ENCODE assay signal across 23 cellular contexts in the genomic region with DNA sequence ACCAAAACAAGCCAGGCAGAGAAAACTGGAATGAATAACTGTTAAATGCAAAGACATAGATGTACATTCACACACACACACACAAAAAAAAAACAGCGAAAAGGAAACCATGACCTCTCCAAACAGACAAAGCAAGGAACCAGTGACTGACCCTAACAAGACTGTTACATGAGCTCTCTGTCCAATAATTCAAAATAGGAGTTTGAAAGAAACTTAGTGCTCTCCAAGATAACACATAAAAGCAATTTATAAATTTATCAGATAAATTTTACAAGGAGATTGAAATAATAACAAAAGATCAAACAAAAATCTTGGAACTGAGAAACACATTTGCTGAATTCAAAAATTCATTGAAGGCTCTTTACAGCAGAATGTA.
"Had no signal": no experiment of that assay in that cellular context is flagged by ENCODE, and none has a peak within 500 bp of the region (broad histone marks: within the 10 kb centered on the region; RNA-seq: fewer than 3 reads in every experiment).

No MANE protein-coding gene starts in this region.

- H3K9me3 ChIP-seq: ovary, prostate gland, upper lobe of right lung had no signal

- H3K27me3 ChIP-seq: hepatocyte, ovary, spleen, upper lobe of right lung had no signal

- H3K36me3 ChIP-seq: lower lobe of right lung, ovary, prostate gland, spleen, thoracic aorta, upper lobe of right lung, WERI-Rb-1 had no signal

- DNase-seq: activated CD4-positive, alpha-beta T cell treated with anti-CD3 and anti-CD28 coated beads for 1 hour; activated CD8-positive, alpha-beta memory T cell treated with anti-CD3 and anti-CD28 coated beads, Interleukin-2, amount 50 U/mL, for 4 hours; activated naive CD8-positive, alpha-beta T cell treated with anti-CD3 and anti-CD28 coated beads for 36 hours; activated T-cell treated with anti-CD3 and anti-CD28 coated beads, Interleukin-2, amount 50 U/mL, for 24 hours; cerebellar nuclear complex; foreskin melanocyte; glutamatergic neuron; immature natural killer cell; lower lobe of right lung; naive thymus-derived CD8-positive, alpha-beta T cell; ovary; spleen; stimulated activated CD4-positive, alpha-beta T cell treated with anti-CD3 and anti-CD28 coated beads, Interleukin-4, amount 100 ng/mL, for 24 hours; stimulated activated naive CD4-positive, alpha-beta T cell treated with Interleukin-2 at 50 U/mL for 16 hours; T-cell; upper lobe of right lung; WERI-Rb-1 had no signal

- H3K27ac ChIP-seq: hepatocyte, lower lobe of right lung, ovary, prostate gland, spleen, thoracic aorta, upper lobe of right lung, WERI-Rb-1 had no signal

- H3K27me3 Mint-ChIP-seq: activated T-cell treated with anti-CD3 and anti-CD28 coated beads, Interleukin-2, amount 50 U/mL, for 24 hours; T-cell had no signal

- H3K9me3 Mint-ChIP-seq: activated T-helper 17 cell treated with anti-CD3 and anti-CD28 coated beads, Interleukin-2, amount 50 U/mL, for 72 hours had no signal

- H3K27ac Mint-ChIP-seq: activated naive CD8-positive, alpha-beta T cell treated with anti-CD3 and anti-CD28 coated beads for 36 hours; activated T-cell treated with anti-CD3 and anti-CD28 coated beads, Interleukin-2, amount 50 U/mL, for 24 hours; activated T-helper 17 cell treated with anti-CD3 and anti-CD28 coated beads, Interleukin-2, amount 50 U/mL, for 72 hours; immature natural killer cell; T-cell; T-helper 2 cell treated with Interferon-gamma antibody and Interleukin-4, amounts not matched to agents 5 μg/mL and 100 μg/mL, for 36 hours had no signal

- H3K4me2 ChIP-seq: hepatocyte had no signal

- H3K4me1 ChIP-seq: lower lobe of right lung, prostate gland, spleen, upper lobe of right lung had no signal

- H3K4me3 ChIP-seq: hepatocyte, lower lobe of right lung, ovary, prostate gland, spleen, thoracic aorta, upper lobe of right lung had no signal

- H3K4me1 Mint-ChIP-seq: activated naive CD8-positive, alpha-beta T cell treated with anti-CD3 and anti-CD28 coated beads for 36 hours; immature natural killer cell; naive thymus-derived CD8-positive, alpha-beta T cell; T-cell had no signal

- H2AFZ ChIP-seq: hepatocyte had no signal

- H3K4me3 Mint-ChIP-seq: activated naive CD8-positive, alpha-beta T cell treated with anti-CD3 and anti-CD28 coated beads for 36 hours; activated T-cell treated with anti-CD3 and anti-CD28 coated beads, Interleukin-2, amount 50 U/mL, for 24 hours; activated T-helper 17 cell treated with anti-CD3 and anti-CD28 coated beads, Interleukin-2, amount 50 U/mL, for 72 hours; immature natural killer cell; naive thymus-derived CD8-positive, alpha-beta T cell; T-cell; T-helper 2 cell treated with Interferon-gamma antibody and Interleukin-4, amounts not matched to agents 5 μg/mL and 100 μg/mL, for 36 hours had no signal

- H3K79me2 ChIP-seq: hepatocyte had no signal

- H3K36me3 Mint-ChIP-seq: activated naive CD8-positive, alpha-beta T cell treated with anti-CD3 and anti-CD28 coated beads for 36 hours; T-cell had no signal

- ATAC-seq: activated T-helper 17 cell treated with anti-CD3 and anti-CD28 coated beads, Interleukin-2, amount 50 U/mL, for 72 hours; left lobe of liver; lower lobe of right lung; naive thymus-derived CD8-positive, alpha-beta T cell; T-cell; upper lobe of right lung had no signal
